ENCODE assay signal across 26 cellular contexts in genomic region chr3:78814893-78815562, GRCh38.
"Had no signal": no experiment of that assay in that cellular context is flagged by ENCODE, and none has a peak within 500 bp of the region (broad histone marks: within the 10 kb centered on the region; RNA-seq: fewer than 3 reads in every experiment).

No MANE protein-coding gene starts in this region.

- H3K36me3 Mint-ChIP-seq: memory B cell; naive B cell; stimulated activated effector memory CD8-positive, alpha-beta T cell treated with anti-CD3 and anti-CD28 coated beads, Interleukin-12 subunit alpha, Interleukin-12 subunit beta, amount 100 ng/mL, for 72 hours had no signal

- H3K4me3 Mint-ChIP-seq: effector memory CD8-positive, alpha-beta T cell; memory B cell; mesothelial cell of epicardium; naive B cell; natural killer cell treated with Interleukin-12 subunit alpha and Interleukin-12 subunit beta and Interleukin-15 and Interleukin-18, amount 100 ng/mL, for 72 hours; neural crest cell; stimulated activated effector memory CD8-positive, alpha-beta T cell treated with anti-CD3 and anti-CD28 coated beads, Interleukin-12 subunit alpha, Interleukin-12 subunit beta, amount 100 ng/mL, for 72 hours had no signal

- H3K4me3 ChIP-seq: coronary artery, lung, mucosa of descending colon, pancreas, sigmoid colon, stomach, thoracic aorta, tibial nerve, upper lobe of left lung had no signal

- ATAC-seq: effector memory CD8-positive, alpha-beta T cell; left lobe of liver; mucosa of descending colon; natural killer cell treated with Interleukin-12 subunit alpha and Interleukin-12 subunit beta and Interleukin-15 and Interleukin-18, amount 100 ng/mL, for 72 hours; stimulated activated effector memory CD8-positive, alpha-beta T cell treated with anti-CD3 and anti-CD28 coated beads, Interleukin-12 subunit alpha, Interleukin-12 subunit beta, amount 100 ng/mL, for 72 hours had no signal

- H3K9me3 ChIP-seq: mucosa of descending colon, neutrophil, pancreas, sigmoid colon, stomach, thoracic aorta, upper lobe of left lung had no signal

- H3K27ac Mint-ChIP-seq: effector memory CD8-positive, alpha-beta T cell; memory B cell; mesothelial cell of epicardium; naive B cell; natural killer cell treated with Interleukin-12 subunit alpha and Interleukin-12 subunit beta and Interleukin-15 and Interleukin-18, amount 100 ng/mL, for 72 hours; progenitor cell of endocrine pancreas; stimulated activated effector memory CD8-positive, alpha-beta T cell treated with anti-CD3 and anti-CD28 coated beads, Interleukin-12 subunit alpha, Interleukin-12 subunit beta, amount 100 ng/mL, for 72 hours had no signal

- DNase-seq: dermis blood vessel endothelial cell; effector memory CD8-positive, alpha-beta T cell; hypothalamus; mucosa of descending colon; naive B cell; pancreas; sigmoid colon; stimulated activated CD4-positive, alpha-beta T cell treated with anti-CD3 and anti-CD28 coated beads, Interleukin-2, amount 100 ng/mL, for 24 hours; stimulated activated CD4-positive, alpha-beta T cell treated with anti-CD3 and anti-CD28 coated beads, Interleukin-4, amount 100 ng/mL, for 24 hours; stimulated activated naive CD4-positive, alpha-beta T cell treated with Interleukin-2 at 50 U/mL for 16 hours; stomach; upper lobe of left lung had no signal

- H3K4me1 ChIP-seq: sigmoid colon, upper lobe of left lung had no signal

- H3K4me1 Mint-ChIP-seq: memory B cell; naive B cell; stimulated activated effector memory CD8-positive, alpha-beta T cell treated with anti-CD3 and anti-CD28 coated beads, Interleukin-12 subunit alpha, Interleukin-12 subunit beta, amount 100 ng/mL, for 72 hours had no signal

- H3K27me3 Mint-ChIP-seq: effector memory CD8-positive, alpha-beta T cell; memory B cell; naive B cell; natural killer cell treated with Interleukin-12 subunit alpha and Interleukin-12 subunit beta and Interleukin-15 and Interleukin-18, amount 100 ng/mL, for 72 hours; progenitor cell of endocrine pancreas had no signal

- FAIRE-seq: keratinocyte, urothelium cell line had no signal

- H3K36me3 ChIP-seq: neutrophil, pancreas, sigmoid colon, stomach, thoracic aorta, upper lobe of left lung had no signal

- H3K27ac ChIP-seq: coronary artery, neutrophil, pancreas, sigmoid colon, stomach, thoracic aorta, tibial nerve, upper lobe of left lung had no signal

- H3K27me3 ChIP-seq: neutrophil, pancreas, sigmoid colon, stomach, tibial nerve, upper lobe of left lung had no signal
